ENCODE assay signal across 1 cellular context in genomic region chr11:73315288-73316020, GRCh38.
TF ChIP-seq lines count a peak whose summit lies in the region.

No MANE protein-coding gene starts in this region.

TF ChIP-seq in GM12878, 131 proteins besides CTCF, POLR2A, EP300 and RAD21:
- TF ChIP-seq SP1 (IDR thresholded peaks at IDR 0.05; ENCODE audit: low read depth, low read length) (no peak), ZNF687 (IDR thresholded peaks at IDR 0.05) (no peak), EED (IDR thresholded peaks at IDR 0.05; ENCODE audit: low read depth) (no peak), PAX8 (IDR thresholded peaks at IDR 0.05) (no peak), HSF1 (IDR thresholded peaks at IDR 0.05; ENCODE audit: low read depth, low read length) (no peak), MTA3 (IDR thresholded peaks at IDR 0.05; ENCODE audit: borderline replicate concordance, low read length) (no peak), SRF (IDR thresholded peaks at IDR 0.05; ENCODE audit: low read depth in 2 of 2, low read length in 2 of 2) (no peak), CREM (IDR thresholded peaks at IDR 0.05; ENCODE audit: low read depth) (no peak), SIN3A (IDR thresholded peaks at IDR 0.05; ENCODE audit: low read depth, low read length) (no peak), ZBTB33 (IDR thresholded peaks at IDR 0.05) (no peak), RELA (IDR thresholded peaks at IDR 0.05; ENCODE audit: borderline replicate concordance, partially characterized antibody) (no peak)
- TF ChIP-seq, protein P1, sequence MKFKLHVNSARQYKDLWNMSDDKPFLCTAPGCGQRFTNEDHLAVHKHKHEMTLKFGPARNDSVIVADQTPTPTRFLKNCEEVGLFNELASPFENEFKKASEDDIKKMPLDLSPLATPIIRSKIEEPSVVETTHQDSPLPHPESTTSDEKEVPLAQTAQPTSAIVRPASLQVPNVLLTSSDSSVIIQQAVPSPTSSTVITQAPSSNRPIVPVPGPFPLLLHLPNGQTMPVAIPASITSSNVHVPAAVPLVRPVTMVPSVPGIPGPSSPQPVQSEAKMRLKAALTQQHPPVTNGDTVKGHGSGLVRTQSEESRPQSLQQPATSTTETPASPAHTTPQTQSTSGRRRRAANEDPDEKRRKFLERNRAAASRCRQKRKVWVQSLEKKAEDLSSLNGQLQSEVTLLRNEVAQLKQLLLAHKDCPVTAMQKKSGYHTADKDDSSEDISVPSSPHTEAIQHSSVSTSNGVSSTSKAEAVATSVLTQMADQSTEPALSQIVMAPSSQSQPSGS (IDR thresholded peaks at IDR 0.05; ENCODE audit: low read length) = no peak
